Comparison of ENCODE assay signal across 2 cellular contexts in genomic region chr17:15623255-15623654, GRCh38. TPM values are rescaled to one million over a fixed set of nuclear protein-coding genes. Genes with fewer than 3 reads are reported as not detected.
"Had no signal": no experiment of that assay in that cellular context is flagged by ENCODE, and none has a peak within 500 bp of the region (broad histone marks: within the 10 kb centered on the region; RNA-seq: fewer than 3 reads in every experiment).

No MANE protein-coding gene starts in this region.

RNA-seq across cellular contexts. Expression of gene FBXW10B, which starts 3.8 kb away (rescaled TPM):
- total RNA-seq: ascending aorta, cardiac muscle cell had no signal
